ENCODE assay signal across 9 cellular contexts in genomic region chr13:114128624-114129522, GRCh38. TPM values are rescaled to one million over a fixed set of nuclear protein-coding genes. Genes with fewer than 3 reads are reported as not detected.
DNase-seq lines count a peak whose midpoint lies in the region; ATAC-seq, FAIRE-seq and TF ChIP-seq lines count a peak whose summit lies in the region.
"Had no signal": no experiment of that assay in that cellular context is flagged by ENCODE, and none has a peak within 500 bp of the region (broad histone marks: within the 10 kb centered on the region; RNA-seq: fewer than 3 reads in every experiment).

No MANE protein-coding gene starts in this region.

- BruUV-seq in endothelial cell of umbilical vein (replicated peaks; lab: Mats Ljungman, UMichigan), result TSS peak; percentile 86

- no peak for ATAC-seq in DND-41 (ENCODE audit: insufficient read depth, low read depth)
- peak; percentile 49 for ATAC-seq in GM21737 (IDR thresholded peaks at IDR 0.05; ENCODE audit: unreplicated experiment)
- peak; percentile 66 to 88 (median 72) for ATAC-seq in natural killer cell

- H4K20me1 ChIP-seq in DND-41 (ENCODE audit: insufficient read depth, low read length), result peaks cover 70% of the 10 kb centered on the region
- no peaks in the 10 kb centered on the region for H4K20me1 ChIP-seq in endothelial cell of umbilical vein (replicated peaks; ENCODE audit: control insufficient read depth, extremely low read depth, insufficient read depth, low read length)

- peak overlapping the region; percentile 92 for H3K27ac Mint-ChIP-seq in activated CD4-positive, alpha-beta memory T cell treated with anti-CD3 and anti-CD28 coated beads, Interleukin-2, amount 10 ng/mL, durations not matched to agents 7 days and 5 days
- peak overlapping the region; percentile 91 to 92 for H3K27ac Mint-ChIP-seq in natural killer cell
- peak overlapping the region; percentile 94 for H3K27ac Mint-ChIP-seq in stimulated activated naive CD8-positive, alpha-beta T cell treated with anti-CD3 and anti-CD28 coated beads, Interleukin-15, Interleukin-2, amounts not matched to agents 100 ng/mL and 50 ng/mL, for 24 hours

- in situ Hi-C loops in G401 (cut with HindIII; ENCODE audit: low sequenced_read_pairs), result no loop called here

- dilution Hi-C loops in endothelial cell of umbilical vein (cut with MboI; ENCODE audit: extremely low pct_ligation_motif_present, low sequenced_read_pairs), result no loop called here

- peaks cover 76% of the 10 kb centered on the region for H3K4me1 Mint-ChIP-seq in activated CD4-positive, alpha-beta memory T cell treated with anti-CD3 and anti-CD28 coated beads, Interleukin-2, amount 10 ng/mL, durations not matched to agents 7 days and 5 days
- H3K4me1 Mint-ChIP-seq in natural killer cell, result peaks cover 73 to 82% of the 10 kb centered on the region in 2 donors
- H3K4me1 Mint-ChIP-seq in stimulated activated naive CD8-positive, alpha-beta T cell treated with anti-CD3 and anti-CD28 coated beads, Interleukin-15, Interleukin-2, amounts not matched to agents 100 ng/mL and 50 ng/mL, for 24 hours (ENCODE audit: low read depth), result peaks cover 81% of the 10 kb centered on the region

- peak overlapping the region; percentile 97 for H3K4me3 Mint-ChIP-seq in activated CD4-positive, alpha-beta memory T cell treated with anti-CD3 and anti-CD28 coated beads, Interleukin-2, amount 10 ng/mL, durations not matched to agents 7 days and 5 days
- H3K4me3 Mint-ChIP-seq in natural killer cell, result peak overlapping the region; percentile 98
- H3K4me3 Mint-ChIP-seq in stimulated activated naive CD8-positive, alpha-beta T cell treated with anti-CD3 and anti-CD28 coated beads, Interleukin-15, Interleukin-2, amounts not matched to agents 100 ng/mL and 50 ng/mL, for 24 hours, result peak overlapping the region; percentile 100

- H3K36me3 ChIP-seq in DND-41 (ENCODE audit: insufficient read depth, low read length) (peaks cover 5% of the 10 kb centered on the region; the same call in 1 of the 2 replicates), KOPT-K1 (ENCODE audit: insufficient read depth, low read length) (no peaks in the 10 kb centered on the region), endothelial cell of umbilical vein (ENCODE audit: control insufficient read depth in 2 of 2, extremely low read depth in 1 of 2, insufficient read depth in 2 of 2, low read length in 2 of 2) (no peaks in the 10 kb centered on the region)

- TF ChIP-seq CTCF in DND-41 (IDR thresholded peaks at IDR 0.05; ENCODE audit: borderline replicate concordance, extremely low read depth, low read length, poor library complexity, severe bottlenecking), result no peak
- no peak for TF ChIP-seq CTCF in endothelial cell of umbilical vein (IDR thresholded peaks at IDR 0.05; ENCODE audit: extremely low read depth in 1 of 2, insufficient read depth in 1 of 2, low read depth in 1 of 2, low read length in 2 of 2)
- TF ChIP-seq CTCF in natural killer cell (IDR thresholded peaks at IDR 0.05), result no peak

- CTCF ChIA-PET in activated CD4-positive, alpha-beta memory T cell treated with anti-CD3 and anti-CD28 coated beads, Interleukin-2, amount 10 ng/mL, durations not matched to agents 7 days and 5 days (lab: Charles Lee), result interaction anchor here (0.6 to 6.7 kb wide), 5 partner anchors 12 to 543 kb away, joined by 3 to 26 read pairs (median 4); no protein-coding TSS in a partner anchor
- CTCF ChIA-PET in endothelial cell of umbilical vein (lab: Charles Lee), result interaction anchor here (1.0 to 1.7 kb wide), 5 partner anchors 19 to 98 kb away, joined by 3 to 6 read pairs (median 3); no protein-coding TSS in a partner anchor

- H3K79me2 ChIP-seq in DND-41 (ENCODE audit: insufficient read depth, low read length) (peaks cover 78% of the 10 kb centered on the region), endothelial cell of umbilical vein (ENCODE audit: control insufficient read depth, insufficient read depth, low read length) (peaks cover 76% of the 10 kb centered on the region)

- peak; percentile 64 for TF ChIP-seq POLR2A in endothelial cell of umbilical vein (IDR thresholded peaks at IDR 0.05; ENCODE audit: low read depth, low read length)

- H3K4me1 ChIP-seq in DND-41 (ENCODE audit: insufficient read depth, low read length), result peaks cover 61% of the 10 kb centered on the region
- H3K4me1 ChIP-seq in endothelial cell of umbilical vein (ENCODE audit: control insufficient read depth, extremely low read depth, insufficient read depth, low read length), result peaks cover 39% of the 10 kb centered on the region

- intact Hi-C loops in endothelial cell of umbilical vein (cut with micrococcal nuclease) (loop anchor here (1.0 kb wide), 2 partner anchors 10 to 64 kb away; no protein-coding TSS in a partner anchor), natural killer cell (cut with micrococcal nuclease) (loop anchor here (1.0 kb wide), 2 partner anchors 13 to 19 kb away; no protein-coding TSS in a partner anchor)

- H3K27me3 ChIP-seq in DND-41 (ENCODE audit: insufficient read depth, low read length, poor library complexity), result no peaks in the 10 kb centered on the region
- no peaks in the 10 kb centered on the region for H3K27me3 ChIP-seq in endothelial cell of umbilical vein (ENCODE audit: control insufficient read depth in 2 of 2, insufficient read depth in 2 of 2, low read length in 2 of 2)

- H3K9me3 ChIP-seq in DND-41 (ENCODE audit: insufficient read depth, low read length, severe bottlenecking) (no peaks in the 10 kb centered on the region), KOPT-K1 (ENCODE audit: insufficient read depth, low read length, poor library complexity, severe bottlenecking) (peaks cover 6% of the 10 kb centered on the region), endothelial cell of umbilical vein (replicated peaks; ENCODE audit: control insufficient read depth, insufficient read depth, low read length) (no peaks in the 10 kb centered on the region)

- H2AFZ ChIP-seq in DND-41 (ENCODE audit: low read depth, low read length) (no peak overlapping the region), endothelial cell of umbilical vein (ENCODE audit: low read depth, low read length) (no peak overlapping the region)

- no peaks in the 10 kb centered on the region for H3K9me1 ChIP-seq in endothelial cell of umbilical vein (replicated peaks; ENCODE audit: control insufficient read depth, extremely low read depth, insufficient read depth, low read length)

- POLR2A ChIA-PET in activated CD4-positive, alpha-beta memory T cell treated with anti-CD3 and anti-CD28 coated beads, Interleukin-2, amount 10 ng/mL, durations not matched to agents 7 days and 5 days (lab: Charles Lee), result interaction anchor here (0.9 to 9.7 kb wide), 10 partner anchors 12 to 152 kb away, joined by 4 to 166 read pairs (median 16); partner anchors contain the start of gene UPF3A
- POLR2A ChIA-PET in endothelial cell of umbilical vein (lab: Charles Lee), result no interaction called here

- H3K27ac ChIP-seq in DND-41 (ENCODE audit: low read length) (peak overlapping the region; percentile 76), KOPT-K1 (ENCODE audit: low read depth, low read length, poor library complexity, severe bottlenecking) (peak overlapping the region; percentile 78), endothelial cell of umbilical vein (ENCODE audit: insufficient read depth, low read depth, low read length) (peak overlapping the region; percentile 87)

- peak overlapping the region; percentile 73 for H3K9ac ChIP-seq in DND-41 (ENCODE audit: low read depth, low read length)
- peak overlapping the region; percentile 84 for H3K9ac ChIP-seq in endothelial cell of umbilical vein (replicated peaks; ENCODE audit: extremely low read depth, insufficient read depth, low read length)

- peaks cover 63% of the 10 kb centered on the region for H3K36me3 Mint-ChIP-seq in activated CD4-positive, alpha-beta memory T cell treated with anti-CD3 and anti-CD28 coated beads, Interleukin-2, amount 10 ng/mL, durations not matched to agents 7 days and 5 days (ENCODE audit: low read depth)
- H3K36me3 Mint-ChIP-seq in natural killer cell, result peaks cover 11% of the 10 kb centered on the region
- H3K36me3 Mint-ChIP-seq in stimulated activated naive CD8-positive, alpha-beta T cell treated with anti-CD3 and anti-CD28 coated beads, Interleukin-15, Interleukin-2, amounts not matched to agents 100 ng/mL and 50 ng/mL, for 24 hours (ENCODE audit: low read depth), result peaks cover 22% of the 10 kb centered on the region

- peak; percentile 99 for FAIRE-seq in endothelial cell of umbilical vein (lab: Jason Lieb, UNC)
- FAIRE-seq: TTC549 had no signal

- H3K4me3 ChIP-seq in DND-41 (ENCODE audit: low read depth in 1 of 2, low read length in 2 of 2) (peak overlapping the region in 1 of 2 experiments; percentile 31; a peak in 1 of 4 replicates), endothelial cell of umbilical vein (replicated peaks in 1 of 3; ENCODE audit: insufficient read depth in 1 of 3, low read depth in 1 of 3, low read length in 3 of 3) (peak overlapping the region in 1 of 3 experiments; percentile 51)

- H3K4me2 ChIP-seq in DND-41 (ENCODE audit: insufficient read depth, low read length) (peak overlapping the region; percentile 94), endothelial cell of umbilical vein (ENCODE audit: insufficient read depth, low read length) (peak overlapping the region; percentile 66)

- DNase-seq in DND-41 (peak; percentile 41), endothelial cell of umbilical vein (ENCODE audit: low read depth, low spot score) (peak; percentile 96), natural killer cell (peak; percentile 86), G401 (ENCODE audit: low spot score) (no peak)
- peak; percentile 93 for DNase-seq in activated CD4-positive, alpha-beta memory T cell treated with anti-CD3 and anti-CD28 coated beads, Interleukin-2, amount 10 ng/mL, durations not matched to agents 7 days and 5 days

- H3K9me3 Mint-ChIP-seq in activated CD4-positive, alpha-beta memory T cell treated with anti-CD3 and anti-CD28 coated beads, Interleukin-2, amount 10 ng/mL, durations not matched to agents 7 days and 5 days, result peaks cover 8% of the 10 kb centered on the region
- H3K9me3 Mint-ChIP-seq in natural killer cell, result no peaks in the 10 kb centered on the region
- H3K9me3 Mint-ChIP-seq in stimulated activated naive CD8-positive, alpha-beta T cell treated with anti-CD3 and anti-CD28 coated beads, Interleukin-15, Interleukin-2, amounts not matched to agents 100 ng/mL and 50 ng/mL, for 24 hours, result no peaks in the 10 kb centered on the region

- peaks cover 2% of the 10 kb centered on the region for H3K27me3 Mint-ChIP-seq in activated CD4-positive, alpha-beta memory T cell treated with anti-CD3 and anti-CD28 coated beads, Interleukin-2, amount 10 ng/mL, durations not matched to agents 7 days and 5 days
- H3K27me3 Mint-ChIP-seq in natural killer cell (ENCODE audit: low read depth in 2 of 2), result no peaks in the 10 kb centered on the region
- H3K27me3 Mint-ChIP-seq in stimulated activated naive CD8-positive, alpha-beta T cell treated with anti-CD3 and anti-CD28 coated beads, Interleukin-15, Interleukin-2, amounts not matched to agents 100 ng/mL and 50 ng/mL, for 24 hours, result no peaks in the 10 kb centered on the region

RNA-seq across cellular contexts. Expression of gene RASA3, which starts 3.5 kb away (rescaled TPM):
- total RNA-seq in activated CD4-positive, alpha-beta memory T cell treated with anti-CD3 and anti-CD28 coated beads, Interleukin-2, amount 10 ng/mL, durations not matched to agents 7 days and 5 days, result 10 to 100 TPM; 97.2 to 99.3 TPM
- 51.2 and 53.8 TPM in 2 replicates for total RNA-seq in endothelial cell of umbilical vein
- polyA plus RNA-seq in endothelial cell of umbilical vein, result 22.5 and 26.5 TPM in 2 replicates
- polyA plus RNA-seq in endothelial cell of umbilical vein (2011; cell fraction: cytosol; rRNA removed), result 35.6 and 36.3 TPM in 2 replicates
- 51.2 and 56.7 TPM in 2 replicates for polyA plus RNA-seq in endothelial cell of umbilical vein (2011; cell fraction: nucleus; rRNA removed)
- 41.1 and 42.8 TPM in 2 replicates for polyA plus RNA-seq in endothelial cell of umbilical vein (2012)
- polyA minus RNA-seq in endothelial cell of umbilical vein, result 34.5 and 39.0 TPM in 2 replicates
- 5.5 TPM for polyA minus RNA-seq in endothelial cell of umbilical vein (2011; cell fraction: cytosol; rRNA and poly(A)+ RNA removed)
- polyA minus RNA-seq in endothelial cell of umbilical vein (2011; cell fraction: nucleus; rRNA and poly(A)+ RNA removed), result 20.8 and 28.6 TPM in 2 replicates
- total RNA-seq in natural killer cell, result 100 to 1,000 TPM; 252 to 277 (median 274) TPM
- 11.9 and 13.7 TPM in 2 replicates for total RNA-seq in G401 (2014; rRNA removed; shearing (Covaris generic))

RNA-seq across cellular contexts. Expression of gene CFAP97D2, which starts 50.2 kb away (rescaled TPM):
- not detected for total RNA-seq in activated CD4-positive, alpha-beta memory T cell treated with anti-CD3 and anti-CD28 coated beads, Interleukin-2, amount 10 ng/mL, durations not matched to agents 7 days and 5 days
- total RNA-seq in endothelial cell of umbilical vein (not detected in 2 replicates), natural killer cell (1 to 10 TPM in 1 of 3 donors, under 1 TPM in 1, not detected in 1; 0.45 to 7.7 TPM)
- 0.13 TPM in 1 of 2 replicates, not detected in the other for polyA plus RNA-seq in endothelial cell of umbilical vein
- polyA plus RNA-seq in endothelial cell of umbilical vein (2011; cell fraction: cytosol; rRNA removed), result not detected in 2 replicates
- polyA plus RNA-seq in endothelial cell of umbilical vein (2011; cell fraction: nucleus; rRNA removed), result not detected in 2 replicates
- polyA plus RNA-seq in endothelial cell of umbilical vein (2012), result not detected in 2 replicates
- not detected in 2 replicates for polyA minus RNA-seq in endothelial cell of umbilical vein
- not detected for polyA minus RNA-seq in endothelial cell of umbilical vein (2011; cell fraction: cytosol; rRNA and poly(A)+ RNA removed)
- polyA minus RNA-seq in endothelial cell of umbilical vein (2011; cell fraction: nucleus; rRNA and poly(A)+ RNA removed), result not detected in 2 replicates
- total RNA-seq in G401 (2014; rRNA removed; shearing (Covaris generic)), result not detected in 2 replicates
